Comparison of ENCODE assay signal across 26 cellular contexts in genomic region chr3:123783811-123784210, GRCh38.
DNase-seq lines count a peak whose midpoint lies in the region; ATAC-seq, FAIRE-seq and TF ChIP-seq lines count a peak whose summit lies in the region.
"Had no signal": no experiment of that assay in that cellular context is flagged by ENCODE, and none has a peak within 500 bp of the region (broad histone marks: within the 10 kb centered on the region; RNA-seq: fewer than 3 reads in every experiment).

No MANE protein-coding gene starts in this region.

- no peak overlapping the region for H2BK12ac ChIP-seq in neuronal stem cell (ENCODE audit: low read length)

- ATAC-seq in heart right ventricle, result peak in 7 of 8 donors; percentile 33 to 74 (median 42)
- ATAC-seq in gastroesophageal sphincter, result no peak
- ATAC-seq: activated CD4-positive, CD25-positive, alpha-beta regulatory T cell treated with anti-CD3 and anti-CD28 coated beads, Interleukin-2, amount 50 U/mL, for 24 hours; activated CD8-positive, alpha-beta T cell treated with anti-CD3 and anti-CD28 coated beads for 36 hours; natural killer cell treated with Interleukin-12 subunit alpha and Interleukin-12 subunit beta and Interleukin-15 and Interleukin-18, amount 100 ng/mL, for 72 hours had no signal

- in situ Hi-C loops in transverse colon (cut with MboI; ENCODE audit: low pct_ligation_motif_present in 1 of 4, low pct_unique_long_range_greater_than_20kb in 1 of 4, low sequenced_read_pairs in 3 of 4), result no loop called here

- no peak for TF ChIP-seq CTCF in heart right ventricle (IDR thresholded peaks at IDR 0.05)
- TF ChIP-seq CTCF in right atrium auricular region (IDR thresholded peaks at IDR 0.05), result no peak
- no peak for TF ChIP-seq CTCF in gastroesophageal sphincter (IDR thresholded peaks at IDR 0.05)
- TF ChIP-seq CTCF in transverse colon (IDR thresholded peaks at IDR 0.05), result no peak

- no peak overlapping the region for H3K4ac ChIP-seq in neuronal stem cell (ENCODE audit: low read length)

- H3K9me3 ChIP-seq in heart right ventricle, result no peaks in the 10 kb centered on the region
- no peaks in the 10 kb centered on the region for H3K9me3 ChIP-seq in right atrium auricular region
- H3K9me3 ChIP-seq in gastroesophageal sphincter, result no peaks in the 10 kb centered on the region
- no peaks in the 10 kb centered on the region for H3K9me3 ChIP-seq in mucosa of rectum (ENCODE audit: control insufficient read depth in 2 of 2, low read length in 2 of 2)
- H3K9me3 ChIP-seq in transverse colon, result no peaks in the 10 kb centered on the region
- no peaks in the 10 kb centered on the region for H3K9me3 ChIP-seq in neuronal stem cell (replicated peaks in 1 of 2; ENCODE audit: control insufficient read depth in 2 of 2, insufficient read depth in 1 of 2, low read depth in 1 of 2, low read length in 2 of 2)
- H3K9me3 ChIP-seq: adrenal gland, BLaER1, breast epithelium, uterus had no signal

- TF ChIP-seq EP300 in gastroesophageal sphincter (IDR thresholded peaks at IDR 0.05), result no peak
- no peak for TF ChIP-seq EP300 in transverse colon (IDR thresholded peaks at IDR 0.05; ENCODE audit: low read depth)

- DNase-seq in heart right ventricle (no peak), right atrium auricular region (ENCODE audit: low spot score) (no peak), transverse colon (peak; percentile 59), RCC 7860 (ENCODE audit: low spot score) (no peak), neuronal stem cell (ENCODE audit: low spot score) (no peak), DMS79 treated with DMSO at 0.1 percent for 48 hours (lab: John Stamatoyannopoulos, UW) (no peak)
- DNase-seq: activated CD8-positive, alpha-beta T cell treated with anti-CD3 and anti-CD28 coated beads for 36 hours; activated gamma-delta T cell treated with Interleukin-2 at 50 U/mL for 16 hours; adrenal gland; cortex of kidney; GDM1; hippocampal formation; mesendoderm; NCI-H187; NCI-H345; uterus had no signal

- no peak overlapping the region for H2BK15ac ChIP-seq in neuronal stem cell (ENCODE audit: low read length)

- H3K9ac ChIP-seq in mucosa of rectum (ENCODE audit: low read depth in 1 of 2, low read length in 2 of 2) (peak overlapping the region in 1 of 2 donors; percentile 37), neuronal stem cell (ENCODE audit: low read depth, low read length, poor library complexity) (no peak overlapping the region)
- H3K9ac ChIP-seq: BLaER1 had no signal

- no peak overlapping the region for H3K18ac ChIP-seq in neuronal stem cell (ENCODE audit: low read length)

- H4K8ac ChIP-seq in neuronal stem cell (ENCODE audit: low read depth, low read length), result no peak overlapping the region

- H3K23ac ChIP-seq in neuronal stem cell (ENCODE audit: low read depth, low read length, poor library complexity), result no peak overlapping the region

- no peak overlapping the region for H4K91ac ChIP-seq in neuronal stem cell (ENCODE audit: low read depth, low read length, poor library complexity)

- H3K27ac ChIP-seq in heart right ventricle (peak overlapping the region in 2 of 10 donors; percentile 16 to 49), right atrium auricular region (no peak overlapping the region), gastroesophageal sphincter (peak overlapping the region; percentile 26 to 76 (median 69)), mucosa of rectum (ENCODE audit: low read depth in 2 of 2, low read length in 2 of 2) (peak overlapping the region; percentile 83 to 88), transverse colon (peak overlapping the region; percentile 78 to 87 (median 82)), neuronal stem cell (replicated peaks; ENCODE audit: low read length) (no peak overlapping the region)
- H3K27ac ChIP-seq: adrenal gland, BLaER1, breast epithelium had no signal

- H2AFZ ChIP-seq in neuronal stem cell (ENCODE audit: low read length), result no peak overlapping the region

- TF ChIP-seq POLR2A in gastroesophageal sphincter (IDR thresholded peaks at IDR 0.05), result no peak
- TF ChIP-seq POLR2A in transverse colon (IDR thresholded peaks at IDR 0.05), result peak; percentile 43

- H2BK120ac ChIP-seq in neuronal stem cell (ENCODE audit: low read depth, low read length), result no peak overlapping the region

- no peak for FAIRE-seq in RCC 7860 (lab: Jason Lieb, UNC)
- FAIRE-seq: A204.1, D721Med, H1, islet of Langerhans had no signal

- H3K4me2 ChIP-seq in neuronal stem cell (ENCODE audit: insufficient read depth, low read length, poor library complexity, severe bottlenecking), result no peak overlapping the region
- H3K4me2 ChIP-seq: BLaER1 had no signal

- H3K4me1 ChIP-seq in heart right ventricle, result peaks cover 0 to 12% (median 0%) of the 10 kb centered on the region in 9 donors
- no peaks in the 10 kb centered on the region for H3K4me1 ChIP-seq in right atrium auricular region
- H3K4me1 ChIP-seq in gastroesophageal sphincter, result peaks cover 6 to 53% (median 23%) of the 10 kb centered on the region in 3 donors
- H3K4me1 ChIP-seq in mucosa of rectum (ENCODE audit: control insufficient read depth in 2 of 2, insufficient read depth in 2 of 2, low read length in 2 of 2), result peaks cover 15 to 59% of the 10 kb centered on the region in 2 donors
- peaks cover 11 to 69% (median 44%) of the 10 kb centered on the region in 4 donors for H3K4me1 ChIP-seq in transverse colon
- H3K4me1 ChIP-seq in neuronal stem cell (ENCODE audit: control insufficient read depth in 2 of 2, insufficient read depth in 1 of 2, low read depth in 1 of 2, low read length in 2 of 2), result peaks cover 7 to 8% of the 10 kb centered on the region in 2 donors
- H3K4me1 ChIP-seq: breast epithelium had no signal

- no peak overlapping the region for H2BK5ac ChIP-seq in neuronal stem cell (ENCODE audit: low read length)

- H3K4me3 ChIP-seq in heart right ventricle (no peak overlapping the region), right atrium auricular region (no peak overlapping the region), gastroesophageal sphincter (no peak overlapping the region), mucosa of rectum (ENCODE audit: low read length in 2 of 2) (peak overlapping the region; percentile 32 to 37), transverse colon (no peak overlapping the region), neuronal stem cell (ENCODE audit: low read length in 2 of 2) (no peak overlapping the region)
- H3K4me3 ChIP-seq: adrenal gland, BLaER1, breast epithelium, uterus had no signal

- H2AK5ac ChIP-seq in neuronal stem cell (ENCODE audit: low read depth, low read length), result no peak overlapping the region

- H3K79me1 ChIP-seq in neuronal stem cell (ENCODE audit: low read depth, low read length), result no peaks in the 10 kb centered on the region

- H3K36me3 ChIP-seq in heart right ventricle, result no peaks in the 10 kb centered on the region
- H3K36me3 ChIP-seq in right atrium auricular region, result no peaks in the 10 kb centered on the region
- no peaks in the 10 kb centered on the region for H3K36me3 ChIP-seq in gastroesophageal sphincter
- no peaks in the 10 kb centered on the region for H3K36me3 ChIP-seq in mucosa of rectum (ENCODE audit: control insufficient read depth in 2 of 2, insufficient read depth in 2 of 2, low read length in 2 of 2)
- H3K36me3 ChIP-seq in transverse colon, result no peaks in the 10 kb centered on the region
- H3K36me3 ChIP-seq in neuronal stem cell (replicated peaks in 1 of 2; ENCODE audit: control insufficient read depth in 2 of 2, insufficient read depth in 2 of 2, low read length in 2 of 2), result peaks cover 0 to 5% of the 10 kb centered on the region in 2 donors
- H3K36me3 ChIP-seq: adrenal gland, breast epithelium, uterus had no signal

- intact Hi-C loops in heart right ventricle (cut with DNase I) (no loop called here), transverse colon (cut with DNase I; ENCODE audit: low total_unique reads) (no loop called here)

- no peak overlapping the region for H3K14ac ChIP-seq in neuronal stem cell (ENCODE audit: low read length)

- H3K27me3 ChIP-seq in heart right ventricle, result no peaks in the 10 kb centered on the region
- H3K27me3 ChIP-seq in right atrium auricular region, result no peaks in the 10 kb centered on the region
- H3K27me3 ChIP-seq in gastroesophageal sphincter, result no peaks in the 10 kb centered on the region
- H3K27me3 ChIP-seq in mucosa of rectum (ENCODE audit: control insufficient read depth in 2 of 2, insufficient read depth in 2 of 2, low read length in 2 of 2), result no peaks in the 10 kb centered on the region
- H3K27me3 ChIP-seq in transverse colon, result no peaks in the 10 kb centered on the region
- no peaks in the 10 kb centered on the region for H3K27me3 ChIP-seq in neuronal stem cell (ENCODE audit: control insufficient read depth in 3 of 3, insufficient read depth in 3 of 3, low read depth in 1 of 3, low read length in 3 of 3)
- H3K27me3 ChIP-seq: adrenal gland, BLaER1, breast epithelium, uterus had no signal

- 57 to 62% methylated on average over 4 of the region's 4 CpGs for WGBS in heart right ventricle, 2 donors
- 17 to 45% methylated on average over 3 of the region's 4 CpGs for WGBS in gastroesophageal sphincter (ENCODE audit: low coverage in 1 of 2), 2 donors
- 25 to 56% methylated on average over 2 to 4 of the region's 4 CpGs for WGBS in transverse colon (ENCODE audit: low coverage in 1 of 2), 2 donors
- WGBS in neuronal stem cell (ENCODE audit: extremely low coverage in 2 of 2, insufficient read length in 2 of 2, insufficient replicate concordance in 1 of 2), 2 donors, result no CpG with 5 or more reads among the region's 4 CpGs

Comparison
In these comparisons a context has a peak if more than half of its experiments do, and no peak if none do; other contexts are left out.
1. H3K27ac ChIP-seq: peak in gastroesophageal sphincter (4 of 4), mucosa of rectum (2 of 2) and transverse colon (4 of 4); none in right atrium auricular region (0 of 2) and neuronal stem cell (single experiment).
2. H3K4me3 ChIP-seq: peak in mucosa of rectum (2 of 2); none in heart right ventricle (0 of 10), right atrium auricular region (0 of 2), gastroesophageal sphincter (0 of 2), transverse colon (0 of 4) and neuronal stem cell (0 of 2).